38 cellular contexts compared by ENCODE assay signal in genomic region chr19:52956917-52957316, GRCh38. TPM values are rescaled to one million over a fixed set of nuclear protein-coding genes. Genes with fewer than 3 reads are reported as not detected.
"Had no signal": no experiment of that assay in that cellular context is flagged by ENCODE, and none has a peak within 500 bp of the region (broad histone marks: within the 10 kb centered on the region; RNA-seq: fewer than 3 reads in every experiment).

No MANE protein-coding gene starts in this region.

- FAIRE-seq: astrocyte, TTC549 had no signal

- H3K4me3 ChIP-seq: adrenal gland, body of pancreas, breast epithelium had no signal

- H3K4me1 Mint-ChIP-seq: activated T-helper 17 cell treated with anti-CD3 and anti-CD28 coated beads, Interleukin-2, amount 50 U/mL, for 72 hours had no signal

- H3K27me3 Mint-ChIP-seq: activated B cell treated with CpG ODN at 0.5 μM for 24 hours; activated CD4-positive, alpha-beta memory T cell treated with anti-CD3 and anti-CD28 coated beads for 36 hours; activated CD4-positive, alpha-beta T cell treated with anti-CD3 and anti-CD28 coated beads, Interleukin-2, amount 10 ng/mL, durations not matched to agents 24 days and 14 days; activated CD8-positive, alpha-beta T cell treated with anti-CD3 and anti-CD28 coated beads for 36 hours; activated naive CD8-positive, alpha-beta T cell treated with anti-CD3 and anti-CD28 coated beads for 36 hours; activated T-helper 17 cell treated with anti-CD3 and anti-CD28 coated beads, Interleukin-2, amount 50 U/mL, for 72 hours; T-cell; T-helper 17 cell had no signal

- H3K4me1 ChIP-seq: breast epithelium had no signal

- H3K27ac Mint-ChIP-seq: activated B cell treated with CpG ODN at 0.5 μM for 24 hours; activated CD4-positive, alpha-beta memory T cell treated with anti-CD3 and anti-CD28 coated beads for 36 hours; activated CD4-positive, alpha-beta T cell treated with anti-CD3 and anti-CD28 coated beads, Interleukin-2, amount 10 ng/mL, durations not matched to agents 24 days and 14 days; activated CD8-positive, alpha-beta T cell treated with anti-CD3 and anti-CD28 coated beads for 36 hours; activated naive CD4-positive, alpha-beta T cell treated with anti-CD3 and anti-CD28 coated beads for 36 hours; activated naive CD4-positive, alpha-beta T cell treated with anti-CD3 and anti-CD28 coated beads, Interleukin-2, amount 50 U/mL, for 72 hours; activated naive CD8-positive, alpha-beta T cell treated with anti-CD3 and anti-CD28 coated beads for 36 hours; activated T-cell treated with anti-CD3 and anti-CD28 coated beads, Interleukin-2, amount 50 U/mL, for 72 hours; activated T-helper 1 cell treated with anti-CD3 and anti-CD28 coated beads, Interleukin-12 subunit alpha, Interleukin-12 subunit beta, Interleukin-2, Interleukin-4 antibody, amounts not matched to agents 30 ng/mL and 10 ng/mL and 1 ng/mL, durations not matched to agents 14 hours and 24 hours and 36 hours; activated T-helper 17 cell treated with anti-CD3 and anti-CD28 coated beads, Interleukin-2, amount 50 U/mL, for 72 hours; T-cell; T-helper 17 cell had no signal

- ATAC-seq: activated CD8-positive, alpha-beta T cell treated with anti-CD3 and anti-CD28 coated beads for 36 hours; activated naive CD4-positive, alpha-beta T cell treated with anti-CD3 and anti-CD28 coated beads, Interleukin-2, amount 50 U/mL, for 72 hours; activated T-cell treated with anti-CD3 and anti-CD28 coated beads, Interleukin-2, amount 50 U/mL, for 4 hours; activated T-cell treated with anti-CD3 and anti-CD28 coated beads, Interleukin-2, amount 50 U/mL, for 72 hours; activated T-helper 17 cell treated with anti-CD3 and anti-CD28 coated beads, Interleukin-2, amount 50 U/mL, for 72 hours; body of pancreas; T-cell; T-helper 17 cell had no signal

- H3K27me3 ChIP-seq: adrenal gland, body of pancreas, brain microvascular endothelial cell, breast epithelium had no signal

- H3K4me3 Mint-ChIP-seq: activated B cell treated with CpG ODN at 0.5 μM for 24 hours; activated CD4-positive, alpha-beta memory T cell treated with anti-CD3 and anti-CD28 coated beads for 36 hours; activated CD4-positive, alpha-beta T cell treated with anti-CD3 and anti-CD28 coated beads, Interleukin-2, amount 10 ng/mL, durations not matched to agents 24 days and 14 days; activated CD8-positive, alpha-beta T cell treated with anti-CD3 and anti-CD28 coated beads for 36 hours; activated naive CD4-positive, alpha-beta T cell treated with anti-CD3 and anti-CD28 coated beads for 36 hours; activated naive CD8-positive, alpha-beta T cell treated with anti-CD3 and anti-CD28 coated beads for 36 hours; activated T-cell treated with anti-CD3 and anti-CD28 coated beads, Interleukin-2, amount 50 U/mL, for 4 hours; activated T-cell treated with anti-CD3 and anti-CD28 coated beads, Interleukin-2, amount 50 U/mL, for 72 hours; activated T-helper 1 cell treated with anti-CD3 and anti-CD28 coated beads, Interleukin-12 subunit alpha, Interleukin-12 subunit beta, Interleukin-2, Interleukin-4 antibody, amounts not matched to agents 30 ng/mL and 10 ng/mL and 1 ng/mL, durations not matched to agents 14 hours and 24 hours and 36 hours; activated T-helper 17 cell treated with anti-CD3 and anti-CD28 coated beads, Interleukin-2, amount 50 U/mL, for 72 hours; T-helper 17 cell had no signal

- DNase-seq: activated B cell treated with CpG ODN at 0.5 μM for 24 hours; activated CD4-positive, alpha-beta memory T cell treated with anti-CD3 and anti-CD28 coated beads for 36 hours; activated CD4-positive, alpha-beta T cell treated with anti-CD3 and anti-CD28 coated beads for 4 hours; activated CD4-positive, alpha-beta T cell treated with anti-CD3 and anti-CD28 coated beads, Interleukin-2, amount 10 ng/mL, durations not matched to agents 24 days and 14 days; activated CD4-positive, alpha-beta T cell treated with anti-CD3 and anti-CD28 coated beads, Interleukin-2, amount 50 U/mL, for 1 hour; activated CD4-positive, alpha-beta T cell treated with anti-CD3 and anti-CD28 coated beads, Interleukin-2, amount 50 U/mL, for 4 hours; activated CD4-positive, CD25-positive, alpha-beta regulatory T cell treated with anti-CD3 and anti-CD28 coated beads, Interleukin-2, amount 50 U/mL, for 72 hours; activated CD8-positive, alpha-beta memory T cell treated with anti-CD3 and anti-CD28 coated beads, Interleukin-2, amount 50 U/mL, for 4 hours; activated CD8-positive, alpha-beta T cell treated with anti-CD3 and anti-CD28 coated beads for 36 hours; activated effector memory CD4-positive, alpha-beta T cell treated with anti-CD3 and anti-CD28 coated beads, Interleukin-2, amount 50 U/mL, for 16 hours; activated gamma-delta T cell treated with Interleukin-2 at 50 U/mL for 16 hours; activated naive CD4-positive, alpha-beta T cell; activated naive CD4-positive, alpha-beta T cell treated with anti-CD3 and anti-CD28 coated beads for 36 hours; activated naive CD4-positive, alpha-beta T cell treated with anti-CD3 and anti-CD28 coated beads, Interleukin-2, amount 50 U/mL, for 16 hours; activated naive CD8-positive, alpha-beta T cell treated with anti-CD3 and anti-CD28 coated beads for 36 hours; activated T-cell treated with anti-CD3 and anti-CD28 coated beads for 4 hours; activated T-cell treated with anti-CD3 and anti-CD28 coated beads, Interleukin-2, amount 50 U/mL, for 1 hour; activated T-cell treated with anti-CD3 and anti-CD28 coated beads, Interleukin-2, amount 50 U/mL, for 4 hours; activated T-cell treated with anti-CD3 and anti-CD28 coated beads, Interleukin-2, amount 50 U/mL, for 72 hours; adrenal gland; amniotic stem cell; body of pancreas; brain microvascular endothelial cell; central memory CD4-positive, alpha-beta T cell; T-cell; T-helper 17 cell had no signal

- H3K27ac ChIP-seq: adrenal gland, body of pancreas, brain microvascular endothelial cell, breast epithelium, VCaP had no signal

RNA-seq across cellular contexts. Expression of gene ERVV-1, which starts 56.8 kb away (rescaled TPM):
- total RNA-seq: activated CD4-positive, alpha-beta memory T cell treated with anti-CD3 and anti-CD28 coated beads for 36 hours; activated CD4-positive, alpha-beta T cell treated with anti-CD3 and anti-CD28 coated beads, Interleukin-2, amount 10 ng/mL, durations not matched to agents 24 days and 14 days; activated CD8-positive, alpha-beta memory T cell treated with anti-CD3 and anti-CD28 coated beads for 36 hours; activated CD8-positive, alpha-beta T cell treated with anti-CD3 and anti-CD28 coated beads for 36 hours; activated naive CD4-positive, alpha-beta T cell treated with anti-CD3 and anti-CD28 coated beads for 36 hours; activated naive CD4-positive, alpha-beta T cell treated with anti-CD3 and anti-CD28 coated beads, Interleukin-2, amount 50 U/mL, for 72 hours; activated naive CD8-positive, alpha-beta T cell treated with anti-CD3 and anti-CD28 coated beads for 36 hours; activated T-cell treated with anti-CD3 and anti-CD28 coated beads, Interleukin-2, amount 50 U/mL, for 4 hours; activated T-cell treated with anti-CD3 and anti-CD28 coated beads, Interleukin-2, amount 50 U/mL, for 72 hours; activated T-helper 1 cell treated with anti-CD3 and anti-CD28 coated beads, Interleukin-12 subunit alpha, Interleukin-12 subunit beta, Interleukin-2, Interleukin-4 antibody, amounts not matched to agents 30 ng/mL and 10 ng/mL and 1 ng/mL, durations not matched to agents 14 hours and 24 hours and 36 hours; adrenal gland; aorta; astrocyte; body of pancreas; breast epithelium; cardiac septum; T-cell; T-helper 1 cell treated with Interleukin-12 subunit alpha and Interleukin-12 subunit beta and Interleukin-4 antibody, amounts not matched to agents 30 ng/mL and 1 ng/mL, for 36 hours; T-helper 17 cell; T-helper 2 cell treated with Interferon-gamma antibody and Interleukin-4, amounts not matched to agents 100 ng/mL and 5 ng/mL, for 36 hours had no signal
- polyA plus RNA-seq: adrenal gland, aorta had no signal
